Comparison of ENCODE assay signal across 28 cellular contexts in genomic region chr1:56444960-56445646, GRCh38.
"Had no signal": no experiment of that assay in that cellular context is flagged by ENCODE, and none has a peak within 500 bp of the region (broad histone marks: within the 10 kb centered on the region; RNA-seq: fewer than 3 reads in every experiment).

No MANE protein-coding gene starts in this region.

- H3K27me3 ChIP-seq: ascending aorta, body of pancreas, MG63 had no signal

- ATAC-seq: activated CD8-positive, alpha-beta T cell treated with anti-CD3 and anti-CD28 coated beads for 36 hours; activated naive CD4-positive, alpha-beta T cell treated with anti-CD3 and anti-CD28 coated beads, Interleukin-2, amount 50 U/mL, for 72 hours; activated naive CD8-positive, alpha-beta T cell treated with anti-CD3 and anti-CD28 coated beads, Interleukin-2, amount 50 U/mL, for 24 hours; body of pancreas; Right ventricle myocardium inferior had no signal

- H3K9me3 ChIP-seq: ascending aorta, body of pancreas, MG63 had no signal

- H3K27ac ChIP-seq: ascending aorta, body of pancreas, SK-N-MC, VCaP had no signal

- H3K4me3 ChIP-seq: ascending aorta, body of pancreas, MG63, SK-N-MC had no signal

- H3K36me3 ChIP-seq: ascending aorta, MG63 had no signal

- H3K4me1 ChIP-seq: body of pancreas had no signal

- DNase-seq: activated CD4-positive, alpha-beta T cell treated with anti-CD3 and anti-CD28 coated beads, Interleukin-2, amount 50 U/mL, for 1 hour; activated CD4-positive, CD25-positive, alpha-beta regulatory T cell; activated CD8-positive, alpha-beta memory T cell treated with anti-CD3 and anti-CD28 coated beads, Interleukin-2, amount 50 U/mL, for 4 hours; activated CD8-positive, alpha-beta T cell treated with anti-CD3 and anti-CD28 coated beads for 36 hours; activated effector memory CD4-positive, alpha-beta T cell treated with anti-CD3 and anti-CD28 coated beads, Interleukin-2, amount 50 U/mL, for 16 hours; activated naive CD4-positive, alpha-beta T cell treated with Interleukin-2 at 50 U/mL for 16 hours; activated naive CD8-positive, alpha-beta T cell treated with anti-CD3 and anti-CD28 coated beads, Interleukin-2, amount 50 U/mL, for 24 hours; activated T-cell treated with anti-CD3 and anti-CD28 coated beads, Interleukin-2, amount 50 U/mL, for 24 hours; amniotic stem cell; body of pancreas; central memory CD4-positive, alpha-beta T cell; KG1; MG63; MV-4-11; NCI-H1092 treated with DMSO at 0.1 percent for 48 hours; NCI-H1417 treated with DMSO at 0.1 percent for 48 hours; NCI-H1694 treated with DMSO at 0.1 percent for 48 hours; NCI-H2029 treated with DMSO at 0.1 percent for 48 hours; NCI-H345; NCI-H510A; NCI-H526 treated with DMSO at 0.1 percent for 48 hours; NCI-H82; T-helper 1 cell had no signal
